Comparison of ENCODE assay signal across 8 cellular contexts in genomic region chr16:525520-526180, GRCh38. TPM values are rescaled to one million over a fixed set of nuclear protein-coding genes. Genes with fewer than 3 reads are reported as not detected.
DNase-seq lines count a peak whose midpoint lies in the region; TF ChIP-seq lines count a peak whose summit lies in the region.

No MANE protein-coding gene starts in this region.

- peaks cover 0 to 8% (median 0%) of the 10 kb centered on the region in 3 donors for H3K36me3 Mint-ChIP-seq in CD8-positive, alpha-beta memory T cell
- H3K36me3 Mint-ChIP-seq in activated CD4-positive, alpha-beta T cell treated with anti-CD3 and anti-CD28 coated beads, Interleukin-2, amount 10 ng/mL, durations not matched to agents 7 days and 5 days (ENCODE audit: low read depth) = peaks cover 7% of the 10 kb centered on the region
- H3K36me3 Mint-ChIP-seq in neural crest cell (ENCODE audit: low read depth) = peaks cover 3% of the 10 kb centered on the region

- peaks cover 33 to 44% (median 34%) of the 10 kb centered on the region in 3 donors for H3K4me1 Mint-ChIP-seq in CD8-positive, alpha-beta memory T cell
- H3K4me1 Mint-ChIP-seq in activated CD4-positive, alpha-beta T cell treated with anti-CD3 and anti-CD28 coated beads, Interleukin-2, amount 10 ng/mL, durations not matched to agents 7 days and 5 days = peaks cover 40% of the 10 kb centered on the region
- H3K4me1 Mint-ChIP-seq in neural crest cell = peaks cover 26% of the 10 kb centered on the region

- peak overlapping the region; percentile 60 to 93 (median 88) for H3K27ac Mint-ChIP-seq in CD8-positive, alpha-beta memory T cell
- peak overlapping the region; percentile 92 for H3K27ac Mint-ChIP-seq in activated CD4-positive, alpha-beta T cell treated with anti-CD3 and anti-CD28 coated beads, Interleukin-2, amount 10 ng/mL, durations not matched to agents 7 days and 5 days
- no peak overlapping the region for H3K27ac Mint-ChIP-seq in neural crest cell (ENCODE audit: unreplicated experiment)

- peaks cover 35% of the 10 kb centered on the region for H3K4me1 ChIP-seq in CD8-positive, alpha-beta memory T cell (ENCODE audit: insufficient read depth, low read length)
- peaks cover 11% of the 10 kb centered on the region; the same call in 1 of the 2 replicates for H3K4me1 ChIP-seq in HUES64 (ENCODE audit: insufficient read depth, low read length)
- H3K4me1 ChIP-seq in duodenal mucosa (ENCODE audit: control insufficient read depth in 1 of 2, insufficient read depth in 2 of 2, low read length in 2 of 2) = peaks cover 38 to 53% of the 10 kb centered on the region in 2 donors

- WGBS in HUES64 = 86% methylated on average over 13 of the region's 13 CpGs

- H3K4me3 Mint-ChIP-seq in CD8-positive, alpha-beta memory T cell = peak overlapping the region; percentile 49 to 93 (median 78)
- peak overlapping the region; percentile 87 for H3K4me3 Mint-ChIP-seq in activated CD4-positive, alpha-beta T cell treated with anti-CD3 and anti-CD28 coated beads, Interleukin-2, amount 10 ng/mL, durations not matched to agents 7 days and 5 days
- peak overlapping the region; percentile 94 for H3K4me3 Mint-ChIP-seq in neural crest cell

- peak overlapping the region; percentile 29 for H3K9ac ChIP-seq in HUES64 (ENCODE audit: low read depth, low read length)
- peak overlapping the region; percentile 69 to 87 for H3K9ac ChIP-seq in duodenal mucosa (ENCODE audit: low read depth in 1 of 2, low read length in 2 of 2)

- no peaks in the 10 kb centered on the region for H3K9me3 ChIP-seq in CD8-positive, alpha-beta memory T cell (ENCODE audit: low read length)
- H3K9me3 ChIP-seq in HUES64 (ENCODE audit: insufficient read depth, low read depth, low read length) (no peaks in the 10 kb centered on the region), duodenal mucosa (ENCODE audit: control insufficient read depth in 1 of 2, low read length in 2 of 2) (no peaks in the 10 kb centered on the region)

- H3K27me3 ChIP-seq in CD8-positive, alpha-beta memory T cell (ENCODE audit: insufficient read depth, low read length, poor library complexity, severe bottlenecking) = no peaks in the 10 kb centered on the region
- H3K27me3 ChIP-seq in HUES64 (ENCODE audit: insufficient read depth, low read length) (no peaks in the 10 kb centered on the region), duodenal mucosa (ENCODE audit: control insufficient read depth in 1 of 2, insufficient read depth in 2 of 2, low read length in 2 of 2) (no peaks in the 10 kb centered on the region)

- POLR2A ChIA-PET in CD8-positive, alpha-beta memory T cell (lab: Charles Lee) = no interaction called here
- POLR2A ChIA-PET in activated CD4-positive, alpha-beta T cell treated with anti-CD3 and anti-CD28 coated beads, Interleukin-2, amount 10 ng/mL, durations not matched to agents 7 days and 5 days (lab: Charles Lee) = no interaction called here

- CTCF ChIA-PET in CD8-positive, alpha-beta memory T cell (lab: Charles Lee) = interaction anchor here (1.2 kb wide), 1 partner anchor 111 kb away, joined by 3 read pairs; the partner anchor contains the start of gene METTL26
- CTCF ChIA-PET in activated CD4-positive, alpha-beta T cell treated with anti-CD3 and anti-CD28 coated beads, Interleukin-2, amount 10 ng/mL, durations not matched to agents 7 days and 5 days (lab: Charles Lee) = interaction anchor here (0.5 to 1.5 kb wide), 2 partner anchors 10 to 302 kb away, joined by 3 read pairs; no protein-coding TSS in a partner anchor

- H3K9me3 Mint-ChIP-seq in CD8-positive, alpha-beta memory T cell = no peaks in the 10 kb centered on the region
- H3K9me3 Mint-ChIP-seq in activated CD4-positive, alpha-beta T cell treated with anti-CD3 and anti-CD28 coated beads, Interleukin-2, amount 10 ng/mL, durations not matched to agents 7 days and 5 days = no peaks in the 10 kb centered on the region
- no peaks in the 10 kb centered on the region for H3K9me3 Mint-ChIP-seq in neural crest cell

- H3K27ac ChIP-seq in CD8-positive, alpha-beta memory T cell (ENCODE audit: low read depth, low read length) = peak overlapping the region; percentile 81
- H3K27ac ChIP-seq in HUES64 (ENCODE audit: low read depth, low read length) (peak overlapping the region; percentile 45; the same call in 1 of the 2 replicates), duodenal mucosa (ENCODE audit: low read depth, low read length) (peak overlapping the region; percentile 1), temporal lobe (ENCODE audit: low read depth, low read length) (peak overlapping the region; percentile 69)

- H3K36me3 ChIP-seq in CD8-positive, alpha-beta memory T cell (ENCODE audit: insufficient read depth, low read length) = no peaks in the 10 kb centered on the region
- H3K36me3 ChIP-seq in HUES64 (ENCODE audit: insufficient read depth, low read length) (peaks cover 10% of the 10 kb centered on the region), duodenal mucosa (ENCODE audit: control insufficient read depth in 1 of 2, insufficient read depth in 2 of 2, low read length in 2 of 2) (peaks cover 6 to 10% of the 10 kb centered on the region in 2 donors)

- TF ChIP-seq CTCF in neural crest cell (conservative IDR thresholded peaks at IDR 0.05) = no peak

- peak in 4 of 5 donors; percentile 15 to 76 (median 30) for DNase-seq in CD8-positive, alpha-beta memory T cell
- DNase-seq in activated CD4-positive, alpha-beta T cell treated with anti-CD3 and anti-CD28 coated beads, Interleukin-2, amount 10 ng/mL, durations not matched to agents 7 days and 5 days = peak; percentile 68
- DNase-seq in neural crest cell (ENCODE audit: low read depth, low spot score) (no peak), NCI-H526 (lab: John Stamatoyannopoulos, UW) (no peak), epidermal melanocyte (ENCODE audit: insufficient read length, low spot score) (no peak)

- H3K4me3 ChIP-seq in CD8-positive, alpha-beta memory T cell (ENCODE audit: low read length) = no peak overlapping the region
- H3K4me3 ChIP-seq in HUES64 (ENCODE audit: low read length) (peak overlapping the region; percentile 92), duodenal mucosa (ENCODE audit: low read depth in 1 of 2, low read length in 2 of 2) (peak overlapping the region; percentile 75 to 79)

- H3K27me3 Mint-ChIP-seq in CD8-positive, alpha-beta memory T cell = peaks cover 0 to 3% of the 10 kb centered on the region in 2 donors
- H3K27me3 Mint-ChIP-seq in activated CD4-positive, alpha-beta T cell treated with anti-CD3 and anti-CD28 coated beads, Interleukin-2, amount 10 ng/mL, durations not matched to agents 7 days and 5 days = no peaks in the 10 kb centered on the region
- H3K27me3 Mint-ChIP-seq in neural crest cell (ENCODE audit: low read depth) = peaks cover 4% of the 10 kb centered on the region

RNA-seq across cellular contexts. Expression of gene CAPN15, which starts 1.9 kb away (rescaled TPM):
- 10 to 100 TPM; 91.9 to 98.6 TPM for total RNA-seq in CD8-positive, alpha-beta memory T cell
- polyA plus RNA-seq in CD8-positive, alpha-beta memory T cell = 15.5 TPM
- polyA plus RNA-seq in HUES64 (2013, experiment 1 of 2) = 31.1 TPM
- 29.1 TPM for polyA plus RNA-seq in HUES64 (2013, experiment 2 of 2)
- 10 to 100 TPM; 59.1 to 72.1 TPM for total RNA-seq in activated CD4-positive, alpha-beta T cell treated with anti-CD3 and anti-CD28 coated beads, Interleukin-2, amount 10 ng/mL, durations not matched to agents 7 days and 5 days
- 56.9 and 60.3 TPM in 2 replicates for total RNA-seq in neural crest cell
- total RNA-seq in temporal lobe = 9.1 TPM

RNA-seq across cellular contexts. Expression of gene PRR35, which starts 34.5 kb away (rescaled TPM):
- not detected for total RNA-seq in CD8-positive, alpha-beta memory T cell
- not detected for polyA plus RNA-seq in CD8-positive, alpha-beta memory T cell
- polyA plus RNA-seq in HUES64 (2013, experiment 1 of 2) = 0.10 TPM
- polyA plus RNA-seq in HUES64 (2013, experiment 2 of 2) = not detected
- not detected for total RNA-seq in activated CD4-positive, alpha-beta T cell treated with anti-CD3 and anti-CD28 coated beads, Interleukin-2, amount 10 ng/mL, durations not matched to agents 7 days and 5 days
- total RNA-seq in neural crest cell (not detected in 2 replicates), temporal lobe (not detected)

RNA-seq across cellular contexts. Expression of gene NHLRC4, which starts 41.2 kb away (rescaled TPM):
- under 1 TPM; 0.55 to 0.59 TPM for total RNA-seq in CD8-positive, alpha-beta memory T cell
- polyA plus RNA-seq in CD8-positive, alpha-beta memory T cell = 1.6 TPM
- 0.35 TPM for polyA plus RNA-seq in HUES64 (2013, experiment 1 of 2)
- polyA plus RNA-seq in HUES64 (2013, experiment 2 of 2) = 0.38 TPM
- total RNA-seq in activated CD4-positive, alpha-beta T cell treated with anti-CD3 and anti-CD28 coated beads, Interleukin-2, amount 10 ng/mL, durations not matched to agents 7 days and 5 days = 1 to 10 TPM; 1.9 to 2.7 TPM
- total RNA-seq in neural crest cell = 0.84 and 0.86 TPM in 2 replicates
- 0.25 TPM for total RNA-seq in temporal lobe

RNA-seq across cellular contexts. Expression of gene PIGQ, which starts 44.1 kb away (rescaled TPM):
- total RNA-seq in CD8-positive, alpha-beta memory T cell = 10 to 100 TPM; 47.4 to 50.1 TPM
- polyA plus RNA-seq in CD8-positive, alpha-beta memory T cell = 14.0 TPM
- polyA plus RNA-seq in HUES64 (2013, experiment 1 of 2) = 25.4 TPM
- 25.9 TPM for polyA plus RNA-seq in HUES64 (2013, experiment 2 of 2)
- total RNA-seq in activated CD4-positive, alpha-beta T cell treated with anti-CD3 and anti-CD28 coated beads, Interleukin-2, amount 10 ng/mL, durations not matched to agents 7 days and 5 days = 10 to 100 TPM; 44.5 to 46.1 TPM
- 84.9 and 91.7 TPM in 2 replicates for total RNA-seq in neural crest cell
- 22.1 TPM for total RNA-seq in temporal lobe

Comparison
In these comparisons a context has a peak if more than half of its experiments do, and no peak if none do; other contexts are left out.
1. DNase-seq: peak in CD8-positive, alpha-beta memory T cell (4 of 5) and activated CD4-positive, alpha-beta T cell treated with anti-CD3 and anti-CD28 coated beads, Interleukin-2, amount 10 ng/mL, durations not matched to agents 7 days and 5 days (single experiment); none in neural crest cell (single experiment), NCI-H526 (0 of 2) and epidermal melanocyte (single experiment).
2. H3K27ac ChIP-seq: peak in every context shown above with its lines; median percentile 81 in CD8-positive, alpha-beta memory T cell; 69 in temporal lobe; 45 in HUES64; 1 in duodenal mucosa.
3. Peak in every context shown above with its lines, with median percentiles within 50 percentile points of each other: H3K4me3 Mint-ChIP-seq.